Comparison of ENCODE assay signal across 36 cellular contexts in the genomic region with DNA sequence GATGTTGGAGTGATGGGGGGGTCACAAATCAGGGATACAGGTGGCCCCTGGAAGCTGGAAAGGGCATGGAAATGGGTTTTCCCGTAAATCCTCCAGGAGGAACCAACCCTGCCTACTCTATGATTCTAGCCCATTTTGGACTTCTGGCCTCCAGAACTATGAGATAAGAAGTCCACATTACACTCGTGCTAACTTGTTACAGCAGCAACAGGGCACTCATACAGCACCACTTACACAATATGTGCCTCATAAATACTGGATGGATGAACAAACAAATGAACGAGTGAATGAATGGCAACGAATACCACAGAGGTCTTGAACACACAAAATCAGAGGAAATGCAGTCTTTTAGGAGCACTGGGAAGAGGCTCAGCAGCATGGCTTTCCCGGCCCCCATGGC.
A peak's percentile ranks its signal among the peaks of the same experiment; 100 is the strongest.
DNase-seq lines count a peak whose midpoint lies in the region; ATAC-seq, FAIRE-seq and TF ChIP-seq lines count a peak whose summit lies in the region.
"Had no signal": no experiment of that assay in that cellular context is flagged by ENCODE, and none has a peak within 500 bp of the region (broad histone marks: within the 10 kb centered on the region; RNA-seq: fewer than 3 reads in every experiment).

No MANE protein-coding gene starts in this region.

- H3K27ac ChIP-seq in HepG2 (ENCODE audit: extremely low read length, insufficient read depth, low read length): no peak overlapping the region
- no peak overlapping the region for H3K27ac ChIP-seq in right lobe of liver
- H3K27ac ChIP-seq in K562 (ENCODE audit: extremely low read depth, low read depth, low read length): no peak overlapping the region
- no peak overlapping the region for H3K27ac ChIP-seq in neural progenitor cell
- H3K27ac ChIP-seq: 22Rv1; A549; BLaER1; BLaER1 treated with 17β-estradiol and CSF1 and Interleukin-3, amounts not matched to agents 10 nM and 100 nM; C4-2B had no signal

- no peaks in the 10 kb centered on the region for H3F3A ChIP-seq in neural progenitor cell (ENCODE audit: low read depth)

- no peak overlapping the region for H3K4me3 Mint-ChIP-seq in neural crest cell
- no peak overlapping the region for H3K4me3 Mint-ChIP-seq in neural progenitor cell
- H3K4me3 Mint-ChIP-seq: B cell; CD14-positive monocyte; CD4-positive, alpha-beta memory T cell; CD4-positive, alpha-beta T cell; CD4-positive, CD25-positive, alpha-beta regulatory T cell; CD8-positive, alpha-beta memory T cell; CD8-positive, alpha-beta T cell had no signal

- H3K4me3 ChIP-seq in HepG2 (replicated peaks in 1 of 3; ENCODE audit: insufficient read depth in 1 of 3, low read depth in 2 of 3, low read length in 3 of 3): no peak overlapping the region
- H3K4me3 ChIP-seq in right lobe of liver: no peak overlapping the region
- H3K4me3 ChIP-seq in K562: no peak overlapping the region
- no peak overlapping the region for H3K4me3 ChIP-seq in neural progenitor cell
- H3K4me3 ChIP-seq: A549; BLaER1; BLaER1 treated with 17β-estradiol and CSF1 and Interleukin-3, amounts not matched to agents 10 nM and 100 nM had no signal

- H3K9me3 ChIP-seq in HepG2 (ENCODE audit: low read length) (no peaks in the 10 kb centered on the region; the same call in 1 of the 2 replicates), right lobe of liver (no peaks in the 10 kb centered on the region), K562 (replicated peaks; ENCODE audit: control insufficient read depth, insufficient read depth, low read depth, low read length) (no peaks in the 10 kb centered on the region), neural progenitor cell (ENCODE audit: low read depth) (no peaks in the 10 kb centered on the region)
- H3K9me3 ChIP-seq: A549, BE2C, Caco-2 had no signal

- CTCF ChIA-PET in HepG2 (lab: Yijun Ruan, JAX; ENCODE audit: low intra/inter-chr PET ratio, low total read pairs): no interaction called here
- CTCF ChIA-PET in K562 (lab: Yijun Ruan, JAX; ENCODE audit: low intra/inter-chr PET ratio): no interaction called here

- ATAC-seq in HepG2 (no peak), right lobe of liver (no peak), K562 (no peak), GM21529 (IDR thresholded peaks at IDR 0.05; ENCODE audit: unreplicated experiment) (no peak)
- ATAC-seq: A549; CD8-positive, alpha-beta T cell had no signal

- TF ChIP-seq CTCF in HepG2 (CRISPR knock-in tag; IDR thresholded peaks at IDR 0.05) (no peak), right lobe of liver (IDR thresholded peaks at IDR 0.05) (no peak), K562 (IDR thresholded peaks at IDR 0.05 in 2 of 3, conservative IDR thresholded peaks at IDR 0.05 in 1 of 3; ENCODE audit: insufficient read depth in 2 of 3, low read depth in 1 of 3, low read length in 3 of 3) (no peak), neural crest cell (conservative IDR thresholded peaks at IDR 0.05) (no peak), neural progenitor cell (IDR thresholded peaks at IDR 0.05) (no peak)

- DNase-seq in HepG2 (ENCODE audit: low spot score): no peak
- no peak for DNase-seq in right lobe of liver
- no peak for DNase-seq in K562 (ENCODE audit: extremely low read depth in 1 of 4, low spot score in 3 of 4)
- no peak for DNase-seq in neural crest cell (ENCODE audit: low read depth, low spot score)
- no peak for DNase-seq in neural progenitor cell (ENCODE audit: low spot score)
- DNase-seq in effector CD4-positive, alpha-beta T cell: no peak
- DNase-seq in DMS53 (lab: John Stamatoyannopoulos, UW): no peak
- DNase-seq: 8988T; ACHN; AML-193; BE2C; C1 segment of cervical spinal cord; Caco-2; Calu3; CD4-positive, alpha-beta memory T cell; CD4-positive, alpha-beta T cell; CD4-positive, CD25-positive, alpha-beta regulatory T cell; CD8-positive, alpha-beta memory T cell; CD8-positive, alpha-beta T cell; COR-L47; DMS 273 treated with DMSO at 0.1 percent for 48 hours; DMS153; DMS79; DMS79 treated with DMSO at 0.1 percent for 48 hours; DND-41; EL had no signal

- H3K27me3 Mint-ChIP-seq in neural crest cell (ENCODE audit: low read depth): no peaks in the 10 kb centered on the region
- H3K27me3 Mint-ChIP-seq in neural progenitor cell (ENCODE audit: insufficient read depth, low read depth): peaks cover 6% of the 10 kb centered on the region

- no peak overlapping the region for H3K9ac ChIP-seq in HepG2 (ENCODE audit: insufficient read depth, low read depth, low read length)
- no peak overlapping the region for H3K9ac ChIP-seq in K562 (ENCODE audit: insufficient read depth in 1 of 2, low read depth in 2 of 2, low read length in 2 of 2)
- no peak overlapping the region for H3K9ac ChIP-seq in neural progenitor cell
- H3K9ac ChIP-seq: BLaER1; BLaER1 treated with 17β-estradiol and CSF1 and Interleukin-3, amounts not matched to agents 10 nM and 100 nM had no signal

- in situ Hi-C loops in HepG2 (cut with HindIII; ENCODE audit: extremely low pct_ligation_motif_present, low pct_unique_long_range_greater_than_20kb): no loop called here
- in situ Hi-C loops in K562 (cut with MboI): no loop called here

- TF ChIP-seq RAD21 in HepG2 (CRISPR knock-in tag; IDR thresholded peaks at IDR 0.05) (no peak), K562 (CRISPR knock-in tag; conservative IDR thresholded peaks at IDR 0.05 in 1 of 2, IDR thresholded peaks at IDR 0.05 in 1 of 2) (no peak)

- H3K27me3 ChIP-seq in HepG2 (ENCODE audit: control insufficient read depth in 1 of 2, insufficient read depth in 2 of 2, low read length in 2 of 2): peaks cover 0 to 6% of the 10 kb centered on the region in 2 experiments; a peak in 1 of 5 replicates
- no peaks in the 10 kb centered on the region for H3K27me3 ChIP-seq in right lobe of liver
- peaks cover 0 to 17% of the 10 kb centered on the region in 2 experiments; a peak in 1 of 5 replicates for H3K27me3 ChIP-seq in K562 (ENCODE audit: control insufficient read depth in 2 of 2, insufficient read depth in 2 of 2, low read length in 2 of 2)
- no peaks in the 10 kb centered on the region for H3K27me3 ChIP-seq in neural progenitor cell
- H3K27me3 ChIP-seq: BE2C, BLaER1 had no signal

- H3K4me2 ChIP-seq in HepG2 (ENCODE audit: low read depth, low read length) (no peak overlapping the region), K562 (ENCODE audit: insufficient read depth, low read length) (no peak overlapping the region), neural progenitor cell (no peak overlapping the region)
- H3K4me2 ChIP-seq: A549; BLaER1; BLaER1 treated with 17β-estradiol and CSF1 and Interleukin-3, amounts not matched to agents 10 nM and 100 nM had no signal

- H3K27ac Mint-ChIP-seq in neural crest cell (ENCODE audit: unreplicated experiment) (peak overlapping the region; percentile 57), neural progenitor cell (peak overlapping the region; percentile 62)
- H3K27ac Mint-ChIP-seq: B cell; CD14-positive monocyte; CD4-positive, alpha-beta memory T cell; CD4-positive, alpha-beta T cell; CD8-positive, alpha-beta memory T cell; CD8-positive, alpha-beta T cell had no signal

- TF ChIP-seq POLR2A in HepG2 (IDR thresholded peaks at IDR 0.05; ENCODE audit: insufficient read depth in 1 of 2, low read depth in 2 of 2, low read length in 2 of 2) (no peak), right lobe of liver (IDR thresholded peaks at IDR 0.05) (no peak), K562 (conservative IDR thresholded peaks at IDR 0.05) (no peak)

- POLR2A ChIA-PET in HepG2 (lab: Yijun Ruan, JAX) (no interaction called here), K562 (lab: Yijun Ruan, JAX) (no interaction called here)

- H3K36me3 ChIP-seq in HepG2 (replicated peaks in 1 of 2; ENCODE audit: control insufficient read depth in 1 of 2, insufficient read depth in 2 of 2, low read length in 2 of 2) (no peaks in the 10 kb centered on the region), right lobe of liver (no peaks in the 10 kb centered on the region), K562 (ENCODE audit: control insufficient read depth, insufficient read depth, low read length) (no peaks in the 10 kb centered on the region), neural progenitor cell (no peaks in the 10 kb centered on the region)
- H3K36me3 ChIP-seq: BE2C; BLaER1; BLaER1 treated with 17β-estradiol and CSF1 and Interleukin-3, amounts not matched to agents 10 nM and 100 nM had no signal

- H3K79me2 ChIP-seq in HepG2 (ENCODE audit: insufficient read depth, low read length): no peaks in the 10 kb centered on the region
- no peaks in the 10 kb centered on the region for H3K79me2 ChIP-seq in K562 (ENCODE audit: control insufficient read depth, insufficient read depth, low read length)
- no peaks in the 10 kb centered on the region for H3K79me2 ChIP-seq in neural progenitor cell (ENCODE audit: low read depth)

- BruUV-seq in HepG2 (replicated peaks; lab: Mats Ljungman, UMichigan): no TSS peak
- BruUV-seq in K562 (replicated peaks; lab: Mats Ljungman, UMichigan): no TSS peak

- H3K36me3 Mint-ChIP-seq in neural crest cell (ENCODE audit: low read depth) (no peaks in the 10 kb centered on the region), neural progenitor cell (no peaks in the 10 kb centered on the region)
- H3K36me3 Mint-ChIP-seq: CD14-positive monocyte; CD4-positive, alpha-beta memory T cell; CD4-positive, CD25-positive, alpha-beta regulatory T cell; CD8-positive, alpha-beta T cell had no signal

- H3K4me1 Mint-ChIP-seq in neural crest cell (peaks cover 15% of the 10 kb centered on the region), neural progenitor cell (peaks cover 30% of the 10 kb centered on the region)
- H3K4me1 Mint-ChIP-seq: B cell, CD14-positive monocyte had no signal

- H3K9me1 ChIP-seq in K562 (ENCODE audit: control insufficient read depth, insufficient read depth, low read length): peaks cover 2% of the 10 kb centered on the region

- no peak overlapping the region for H2AFZ ChIP-seq in HepG2 (ENCODE audit: low read length)
- H2AFZ ChIP-seq in K562 (ENCODE audit: low read depth, low read length): no peak overlapping the region
- H2AFZ ChIP-seq in neural progenitor cell (replicated peaks): no peak overlapping the region

- H4K20me1 ChIP-seq in HepG2 (ENCODE audit: insufficient read depth, low read length): no peaks in the 10 kb centered on the region
- no peaks in the 10 kb centered on the region; the same call in 1 of the 2 replicates for H4K20me1 ChIP-seq in K562 (replicated peaks; ENCODE audit: control insufficient read depth, insufficient read depth, low read length)
- no peaks in the 10 kb centered on the region for H4K20me1 ChIP-seq in neural progenitor cell (ENCODE audit: low read depth)
- H4K20me1 ChIP-seq: BLaER1; BLaER1 treated with 17β-estradiol and CSF1 and Interleukin-3, amounts not matched to agents 10 nM and 100 nM had no signal

- no peak for TF ChIP-seq EP300 in HepG2 (IDR thresholded peaks at IDR 0.05; ENCODE audit: low read depth in 2 of 2, low read length in 2 of 2)
- no peak for TF ChIP-seq EP300 in HepG2 (CRISPR knock-in tag; IDR thresholded peaks at IDR 0.05; ENCODE audit: borderline replicate concordance)
- no peak for TF ChIP-seq EP300 in K562 (IDR thresholded peaks at IDR 0.05; ENCODE audit: low read length)

- H3K4me1 ChIP-seq in HepG2 (ENCODE audit: insufficient read depth, low read length): no peaks in the 10 kb centered on the region
- no peaks in the 10 kb centered on the region for H3K4me1 ChIP-seq in right lobe of liver
- no peaks in the 10 kb centered on the region for H3K4me1 ChIP-seq in K562 (replicated peaks in 1 of 2; ENCODE audit: control insufficient read depth in 2 of 2, insufficient read depth in 2 of 2, low read length in 2 of 2)
- H3K4me1 ChIP-seq in neural progenitor cell: no peaks in the 10 kb centered on the region
- H3K4me1 ChIP-seq: A549, BE2C, Caco-2 had no signal

- FAIRE-seq in HepG2 (lab: Jason Lieb, UNC) (no peak), K562 (lab: Jason Lieb, UNC) (no peak)
- FAIRE-seq: A204.1, A549, D721Med had no signal

- 16% methylated on average over 5 of the region's 5 CpGs for WGBS in HepG2 (ENCODE audit: low lambda C conversion rate)
- 43% methylated on average over 3 of the region's 5 CpGs for WGBS in right lobe of liver (ENCODE audit: insufficient coverage, low coverage, low lambda C conversion rate, missing lambda C conversion rate)
- 0% methylated on average over 5 of the region's 5 CpGs for WGBS in K562 (ENCODE audit: insufficient coverage, low coverage, missing lambda C conversion rate)

- H3K9me3 Mint-ChIP-seq in neural crest cell (peaks cover 5% of the 10 kb centered on the region), neural progenitor cell (peaks cover 17% of the 10 kb centered on the region)
- H3K9me3 Mint-ChIP-seq: CD4-positive, alpha-beta T cell had no signal

- intact Hi-C loops in HepG2 (cut with micrococcal nuclease; ENCODE audit: unreplicated experiment): no loop called here
- intact Hi-C loops in right lobe of liver (cut with DNase I): no loop called here
- intact Hi-C loops in K562 (cut with micrococcal nuclease): no loop called here
